8 cellular contexts compared by ENCODE assay signal in the genomic region with DNA sequence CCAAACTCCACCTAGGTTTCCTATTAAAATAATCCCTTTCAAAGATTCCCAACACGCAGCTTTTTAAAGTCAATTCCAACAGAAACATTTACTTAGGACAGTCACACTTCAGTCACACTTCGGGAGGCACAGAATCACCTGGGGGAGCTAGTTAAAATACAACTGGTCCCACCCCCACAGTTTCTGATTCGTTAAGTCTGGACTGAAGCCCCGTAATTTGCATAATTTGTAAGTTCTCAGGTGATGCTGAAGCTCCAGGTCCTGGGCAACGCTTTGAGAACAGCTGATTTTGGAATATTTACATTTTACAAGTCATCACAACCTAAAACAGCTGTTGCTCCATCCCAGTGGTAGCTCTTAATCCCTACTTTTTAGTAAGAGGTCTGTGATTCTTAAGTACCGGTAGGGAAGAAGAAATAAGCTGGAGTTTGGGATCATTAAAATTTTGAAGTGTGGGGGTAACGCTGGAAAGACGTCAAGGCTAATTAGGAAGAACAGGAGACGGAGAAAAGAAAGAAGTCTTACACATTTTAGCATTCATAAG. TPM values are rescaled to one million over a fixed set of nuclear protein-coding genes. Genes with fewer than 3 reads are reported as not detected.
DNase-seq lines count a peak whose midpoint lies in the region; ATAC-seq, FAIRE-seq and TF ChIP-seq lines count a peak whose summit lies in the region.

No MANE protein-coding gene starts in this region.

- H3K4me3 Mint-ChIP-seq in Caco-2 (ENCODE audit: unreplicated experiment), result peak overlapping the region; percentile 83
- H3K4me3 Mint-ChIP-seq in WTC11, result peak overlapping the region; percentile 93

- FAIRE-seq in D721Med (lab: Jason Lieb, UNC), result no peak

- H3K4me1 ChIP-seq in Caco-2 (peaks cover 10% of the 10 kb centered on the region), suprapubic skin (peaks cover 40% of the 10 kb centered on the region)

- BruUV-seq in Caco-2 (replicated peaks; lab: Mats Ljungman, UMichigan), result no TSS peak

- CTCF ChIA-PET in Caco-2 (lab: Charles Lee) (interaction anchor here (1.9 to 2.5 kb wide), 3 partner anchors 9 to 102 kb away, joined by 8 to 15 read pairs (median 14); a partner anchor contains a TSS), WTC11 (lab: Charles Lee) (interaction anchor here (1.2 to 2.6 kb wide), 2 partner anchors 39 to 60 kb away, joined by 4 to 35 read pairs; a partner anchor contains a TSS)

- TF ChIP-seq EP300 in suprapubic skin (IDR thresholded peaks at IDR 0.05), result no peak

- POLR2A ChIA-PET in Caco-2 (lab: Charles Lee), result no interaction called here
- POLR2A ChIA-PET in WTC11 (lab: Charles Lee), result interaction anchor here (0.7 to 1.6 kb wide), 2 partner anchors 11 to 59 kb away, joined by 3 to 6 read pairs; no protein-coding TSS in a partner anchor

- TF ChIP-seq CTCF in Caco-2 (IDR thresholded peaks at IDR 0.05; ENCODE audit: insufficient read depth in 1 of 2, low read depth in 1 of 2, low read length in 1 of 2, severe bottlenecking in 1 of 2, unreplicated experiment in 1 of 2) (no peak), WTC11 (IDR thresholded peaks at IDR 0.05) (no peak), suprapubic skin (IDR thresholded peaks at IDR 0.05) (no peak), D721Med (IDR thresholded peaks at IDR 0.05; ENCODE audit: insufficient read depth, missing control alignments) (no peak)

- no peak overlapping the region for H3K27ac ChIP-seq in suprapubic skin

- H3K36me3 ChIP-seq in Caco-2 (ENCODE audit: control insufficient read depth, insufficient read depth, low read length), result no peaks in the 10 kb centered on the region
- H3K36me3 ChIP-seq in suprapubic skin, result no peaks in the 10 kb centered on the region

- intact Hi-C loops in Caco-2 (cut with micrococcal nuclease; ENCODE audit: unreplicated experiment), result loop anchor here (10.0 kb wide), 1 partner anchor 380 kb away; a partner anchor contains a TSS

- H3K36me3 Mint-ChIP-seq in Caco-2 (ENCODE audit: insufficient read depth, unreplicated experiment) (no peaks in the 10 kb centered on the region), WTC11 (no peaks in the 10 kb centered on the region)

- ATAC-seq in HG02798 (IDR thresholded peaks at IDR 0.05; ENCODE audit: poor library complexity, unreplicated experiment), result peak; percentile 23
- no peak for ATAC-seq in WTC11
- ATAC-seq in GM21390 (IDR thresholded peaks at IDR 0.05; ENCODE audit: unreplicated experiment), result no peak

- H3K9me3 Mint-ChIP-seq in Caco-2 (ENCODE audit: unreplicated experiment), result no peaks in the 10 kb centered on the region
- no peaks in the 10 kb centered on the region for H3K9me3 Mint-ChIP-seq in WTC11

- H3K9me3 ChIP-seq in Caco-2 (no peaks in the 10 kb centered on the region), iPS-18c (ENCODE audit: control insufficient read depth, insufficient read depth, low read length) (no peaks in the 10 kb centered on the region), suprapubic skin (no peaks in the 10 kb centered on the region)

- 13% methylated on average over 9 of the region's 9 CpGs for WGBS in suprapubic skin

- H3K27ac Mint-ChIP-seq in Caco-2 (ENCODE audit: unreplicated experiment) (peak overlapping the region; percentile 85), WTC11 (peak overlapping the region; percentile 57; the same call in 1 of the 2 replicates)

- TF ChIP-seq POLR2A in suprapubic skin (IDR thresholded peaks at IDR 0.05), result no peak

- H3K4me3 ChIP-seq in Caco-2 (ENCODE audit: low read depth, low read length) (peak overlapping the region; percentile 99), iPS-18c (ENCODE audit: insufficient read depth, low read depth, low read length) (peak overlapping the region; percentile 95), suprapubic skin (peak overlapping the region; percentile 79)

- peaks cover 28% of the 10 kb centered on the region for H3K4me1 Mint-ChIP-seq in Caco-2 (ENCODE audit: low read depth, unreplicated experiment)
- H3K4me1 Mint-ChIP-seq in WTC11, result peaks cover 41% of the 10 kb centered on the region

- no peaks in the 10 kb centered on the region for H3K27me3 ChIP-seq in Caco-2 (replicated peaks; ENCODE audit: control insufficient read depth, insufficient read depth, low read length)
- H3K27me3 ChIP-seq in suprapubic skin, result no peaks in the 10 kb centered on the region

- DNase-seq in Caco-2, result peak in 1 of 2 experiments; percentile 20
- no peak for DNase-seq in WTC11 (ENCODE audit: low spot score)
- DNase-seq in suprapubic skin (ENCODE audit: low spot score in 2 of 2), result no peak
- no peak for DNase-seq in D721Med (ENCODE audit: insufficient read length, low spot score)
- DNase-seq in hypothalamus (lab: John Stamatoyannopoulos, UW), result no peak

- no peaks in the 10 kb centered on the region for H3K27me3 Mint-ChIP-seq in Caco-2 (ENCODE audit: insufficient read depth, unreplicated experiment)
- H3K27me3 Mint-ChIP-seq in WTC11 (ENCODE audit: low read depth), result no peaks in the 10 kb centered on the region

TF ChIP-seq in WTC11, 78 proteins besides CTCF, POLR2A, EP300 and RAD21 (continues in another document):
- no peak for TF ChIP-seq ZNF416 (CRISPR knock-in tag; IDR thresholded peaks at IDR 0.05)
- TF ChIP-seq MYBL2 (CRISPR knock-in tag; IDR thresholded peaks at IDR 0.05), result no peak
- TF ChIP-seq ZNF263 (CRISPR knock-in tag; IDR thresholded peaks at IDR 0.05; ENCODE audit: low read depth), result no peak
- no peak for TF ChIP-seq NFATC4 (CRISPR knock-in tag; IDR thresholded peaks at IDR 0.05)
- no peak for TF ChIP-seq SOX15 (CRISPR knock-in tag; IDR thresholded peaks at IDR 0.05)
- no peak for TF ChIP-seq IRF2 (CRISPR knock-in tag; IDR thresholded peaks at IDR 0.05; ENCODE audit: borderline replicate concordance, low read depth)
- TF ChIP-seq GTF2I (CRISPR knock-in tag; conservative IDR thresholded peaks at IDR 0.05), result no peak
- TF ChIP-seq, protein P1, sequence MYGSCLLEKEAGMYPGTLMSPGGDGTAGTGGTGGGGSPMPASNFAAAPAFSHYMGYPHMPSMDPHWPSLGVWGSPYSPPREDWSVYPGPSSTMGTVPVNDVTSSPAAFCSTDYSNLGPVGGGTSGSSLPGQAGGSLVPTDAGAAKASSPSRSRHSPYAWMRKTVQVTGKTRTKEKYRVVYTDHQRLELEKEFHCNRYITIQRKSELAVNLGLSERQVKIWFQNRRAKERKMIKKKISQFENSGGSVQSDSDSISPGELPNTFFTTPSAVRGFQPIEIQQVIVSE (CRISPR knock-in tag; IDR thresholded peaks at IDR 0.05; ENCODE audit: borderline replicate concordance), result no peak
- TF ChIP-seq GABPB1 (CRISPR knock-in tag; IDR thresholded peaks at IDR 0.05), result no peak
- TF ChIP-seq TCF7 (CRISPR knock-in tag; IDR thresholded peaks at IDR 0.05; ENCODE audit: low read depth), result no peak
- TF ChIP-seq, protein P2, sequence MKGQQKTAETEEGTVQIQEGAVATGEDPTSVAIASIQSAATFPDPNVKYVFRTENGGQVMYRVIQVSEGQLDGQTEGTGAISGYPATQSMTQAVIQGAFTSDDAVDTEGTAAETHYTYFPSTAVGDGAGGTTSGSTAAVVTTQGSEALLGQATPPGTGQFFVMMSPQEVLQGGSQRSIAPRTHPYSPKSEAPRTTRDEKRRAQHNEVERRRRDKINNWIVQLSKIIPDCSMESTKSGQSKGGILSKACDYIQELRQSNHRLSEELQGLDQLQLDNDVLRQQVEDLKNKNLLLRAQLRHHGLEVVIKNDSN (CRISPR knock-in tag; IDR thresholded peaks at IDR 0.05), result no peak
- TF ChIP-seq, protein P3, sequence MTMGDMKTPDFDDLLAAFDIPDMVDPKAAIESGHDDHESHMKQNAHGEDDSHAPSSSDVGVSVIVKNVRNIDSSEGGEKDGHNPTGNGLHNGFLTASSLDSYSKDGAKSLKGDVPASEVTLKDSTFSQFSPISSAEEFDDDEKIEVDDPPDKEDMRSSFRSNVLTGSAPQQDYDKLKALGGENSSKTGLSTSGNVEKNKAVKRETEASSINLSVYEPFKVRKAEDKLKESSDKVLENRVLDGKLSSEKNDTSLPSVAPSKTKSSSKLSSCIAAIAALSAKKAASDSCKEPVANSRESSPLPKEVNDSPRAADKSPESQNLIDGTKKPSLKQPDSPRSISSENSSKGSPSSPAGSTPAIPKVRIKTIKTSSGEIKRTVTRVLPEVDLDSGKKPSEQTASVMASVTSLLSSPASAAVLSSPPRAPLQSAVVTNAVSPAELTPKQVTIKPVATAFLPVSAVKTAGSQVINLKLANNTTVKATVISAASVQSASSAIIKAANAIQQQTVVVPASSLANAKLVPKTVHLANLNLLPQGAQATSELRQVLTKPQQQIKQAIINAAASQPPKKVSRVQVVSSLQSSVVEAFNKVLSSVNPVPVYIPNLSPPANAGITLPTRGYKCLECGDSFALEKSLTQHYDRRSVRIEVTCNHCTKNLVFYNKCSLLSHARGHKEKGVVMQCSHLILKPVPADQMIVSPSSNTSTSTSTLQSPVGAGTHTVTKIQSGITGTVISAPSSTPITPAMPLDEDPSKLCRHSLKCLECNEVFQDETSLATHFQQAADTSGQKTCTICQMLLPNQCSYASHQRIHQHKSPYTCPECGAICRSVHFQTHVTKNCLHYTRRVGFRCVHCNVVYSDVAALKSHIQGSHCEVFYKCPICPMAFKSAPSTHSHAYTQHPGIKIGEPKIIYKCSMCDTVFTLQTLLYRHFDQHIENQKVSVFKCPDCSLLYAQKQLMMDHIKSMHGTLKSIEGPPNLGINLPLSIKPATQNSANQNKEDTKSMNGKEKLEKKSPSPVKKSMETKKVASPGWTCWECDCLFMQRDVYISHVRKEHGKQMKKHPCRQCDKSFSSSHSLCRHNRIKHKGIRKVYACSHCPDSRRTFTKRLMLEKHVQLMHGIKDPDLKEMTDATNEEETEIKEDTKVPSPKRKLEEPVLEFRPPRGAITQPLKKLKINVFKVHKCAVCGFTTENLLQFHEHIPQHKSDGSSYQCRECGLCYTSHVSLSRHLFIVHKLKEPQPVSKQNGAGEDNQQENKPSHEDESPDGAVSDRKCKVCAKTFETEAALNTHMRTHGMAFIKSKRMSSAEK (CRISPR knock-in tag; IDR thresholded peaks at IDR 0.05; ENCODE audit: borderline replicate concordance), result no peak

RNA-seq across cellular contexts. Expression of a gene that starts 1.2 kb away (rescaled TPM):
- total RNA-seq in Caco-2 (2022), result 50.4 and 56.6 TPM in 2 replicates
- 41.2 to 44.8 TPM (median 43.1 TPM) in 3 replicates for total RNA-seq in WTC11 (2021)
- total RNA-seq in suprapubic skin, result 10 to 100 TPM; 24.0 to 49.8 (median 34.4) TPM
